Comparison of ENCODE assay signal across 8 cellular contexts in genomic region chr19:29942404-29943261, GRCh38. TPM values are rescaled to one million over a fixed set of nuclear protein-coding genes. Genes with fewer than 3 reads are reported as not detected.
DNase-seq lines count a peak whose midpoint lies in the region; ATAC-seq, FAIRE-seq and TF ChIP-seq lines count a peak whose summit lies in the region.

No MANE protein-coding gene starts in this region.

- 2 to 3% methylated on average over 44 to 79 of the region's 79 CpGs for WGBS in pancreas, 2 donors

- H3K27me3 ChIP-seq in HUES6 (ENCODE audit: control insufficient read depth, insufficient read depth, low read length) (peaks cover 16% of the 10 kb centered on the region), pancreas (no peaks in the 10 kb centered on the region)

- H3K4me1 Mint-ChIP-seq in Calu3 (ENCODE audit: low read depth, unreplicated experiment) (peaks cover 25% of the 10 kb centered on the region), type B pancreatic cell (ENCODE audit: unreplicated experiment) (peaks cover 33% of the 10 kb centered on the region)

- H3K9me3 ChIP-seq in HUES6 (ENCODE audit: control insufficient read depth, insufficient read depth, low read depth, low read length), result peaks cover 10% of the 10 kb centered on the region; the same call in 1 of the 2 replicates
- H3K9me3 ChIP-seq in pancreas, result no peaks in the 10 kb centered on the region

- H3K36me3 ChIP-seq in HUES6 (ENCODE audit: control insufficient read depth, insufficient read depth, low read length) (peaks cover 3% of the 10 kb centered on the region; the same call in 1 of the 2 replicates), pancreas (no peaks in the 10 kb centered on the region)

- H3K4me3 ChIP-seq in HUES6 (ENCODE audit: low read depth, low read length), result peak overlapping the region; percentile 95
- H3K4me3 ChIP-seq in pancreas, result peak overlapping the region; percentile 62 to 95 (median 72)

- H3K27ac Mint-ChIP-seq in Calu3 (ENCODE audit: unreplicated experiment) (peak overlapping the region; percentile 90), type B pancreatic cell (peak overlapping the region; percentile 84)

- H3K27me3 Mint-ChIP-seq in Calu3 (ENCODE audit: unreplicated experiment), result peaks cover 3% of the 10 kb centered on the region
- peaks cover 7% of the 10 kb centered on the region for H3K27me3 Mint-ChIP-seq in type B pancreatic cell

- H3K36me3 Mint-ChIP-seq in Calu3 (ENCODE audit: insufficient read depth, unreplicated experiment) (peaks cover 22% of the 10 kb centered on the region), type B pancreatic cell (peaks cover 1% of the 10 kb centered on the region)

- TF ChIP-seq CTCF in Calu3 (IDR thresholded peaks at IDR 0.05; ENCODE audit: unreplicated experiment) (no peak), pancreas (IDR thresholded peaks at IDR 0.05) (no peak), type B pancreatic cell (conservative IDR thresholded peaks at IDR 0.05) (peak; percentile 43)

- H3K27ac ChIP-seq in HUES6 (ENCODE audit: low read depth, low read length) (peak overlapping the region; percentile 48), pancreas (peak overlapping the region in 3 of 4 donors; percentile 23 to 51 (median 47))

- peak; percentile 60 for DNase-seq in Calu3
- DNase-seq in activated gamma-delta T cell treated with Interleukin-2 at 50 U/mL for 16 hours, result peak; percentile 68
- peak; percentile 50 for DNase-seq in glomerular visceral epithelial cell (ENCODE audit: extremely low spot score)
- DNase-seq in pancreas, result peak; percentile 47 to 84 (median 63)
- DNase-seq in type B pancreatic cell (ENCODE audit: extremely low spot score, unreplicated experiment), result peak; percentile 71

- no TSS peak for BruUV-seq in Calu3 (replicated peaks; lab: Mats Ljungman, UMichigan)

- H3K9ac ChIP-seq in HUES6 (ENCODE audit: low read length), result peak overlapping the region; percentile 93

- ATAC-seq in GM21423 (IDR thresholded peaks at IDR 0.05; ENCODE audit: unreplicated experiment), result peak; percentile 72
- ATAC-seq in pancreas, result peak; percentile 74 to 80 (median 78)

- H3K4me1 ChIP-seq in HUES6 (ENCODE audit: control insufficient read depth, insufficient read depth, low read length) (no peaks in the 10 kb centered on the region), pancreas (peaks cover 6 to 28% (median 13%) of the 10 kb centered on the region in 3 donors)

- TF ChIP-seq POLR2A in Raji (IDR thresholded peaks at IDR 0.05; ENCODE audit: insufficient read depth, low read depth, low read length), result peak; percentile 58; the same call in 1 of the 2 replicates

- FAIRE-seq in pancreas (lab: Jason Lieb, UNC), result no peak

- H3K9me3 Mint-ChIP-seq in Calu3 (ENCODE audit: low read depth, unreplicated experiment) (peaks cover 3% of the 10 kb centered on the region), type B pancreatic cell (peaks cover 7% of the 10 kb centered on the region)

- intact Hi-C loops in Calu3 (cut with micrococcal nuclease; ENCODE audit: unreplicated experiment), result no loop called here
- intact Hi-C loops in pancreas (cut with DNase I), result no loop called here

- CTCF ChIA-PET in Calu3 (lab: Charles Lee), result interaction anchor here (1.2 kb wide), 1 partner anchor 226 kb away, joined by 3 read pairs; no protein-coding TSS in a partner anchor

- peak overlapping the region; percentile 91 for H3K4me3 Mint-ChIP-seq in Calu3 (ENCODE audit: low read depth, unreplicated experiment)
- H3K4me3 Mint-ChIP-seq in type B pancreatic cell, result peak overlapping the region; percentile 97

RNA-seq across cellular contexts. Expression of gene URI1, which starts 0.6 kb away (rescaled TPM):
- total RNA-seq in Calu3 (2022) (50.6 and 50.9 TPM in 2 replicates), pancreas (10 to 100 TPM; 22.6 to 33.4 (median 28.1) TPM), type B pancreatic cell (ENCODE audit: low replicate concordance) (51.6 and 63.2 TPM in 2 replicates)
- 10 to 100 TPM in 1 of 2 donors, 1 to 10 TPM in 1; 8.6 to 22.7 TPM for polyA plus RNA-seq in pancreas

Comparison
In these comparisons a context has a peak if more than half of its experiments do, and no peak if none do; other contexts are left out.
1. Peak in every context shown above with its lines: DNase-seq, ATAC-seq, H3K4me3 ChIP-seq and H3K27ac ChIP-seq.